In the genomic region with DNA sequence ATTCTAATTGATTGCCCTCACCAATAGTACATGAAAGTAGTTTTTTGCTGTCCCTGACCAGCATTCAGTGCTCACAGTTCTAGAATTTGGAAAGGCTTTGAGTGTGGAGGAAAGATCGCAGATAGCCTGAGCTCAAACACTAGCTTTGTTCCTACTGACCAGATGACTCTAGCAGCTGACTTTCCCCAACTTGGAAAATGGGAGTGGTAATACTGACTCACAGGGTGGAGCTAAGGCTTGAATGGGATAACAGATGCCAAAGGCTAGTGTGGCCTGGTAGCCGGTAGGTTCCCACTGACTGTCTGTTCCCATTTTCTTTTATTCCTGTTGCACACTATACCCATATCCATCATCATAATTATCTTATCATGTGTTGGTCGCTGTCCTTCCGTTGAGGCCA, we compare ENCODE assay signal across 11 cellular contexts. TPM values are rescaled to one million over a fixed set of nuclear protein-coding genes. Genes with fewer than 3 reads are reported as not detected.
A peak's percentile ranks its signal among the peaks of the same experiment; 100 is the strongest.
DNase-seq lines count a peak whose midpoint lies in the region; ATAC-seq and TF ChIP-seq lines count a peak whose summit lies in the region.
"Had no signal": no experiment of that assay in that cellular context is flagged by ENCODE, and none has a peak within 500 bp of the region (broad histone marks: within the 10 kb centered on the region; RNA-seq: fewer than 3 reads in every experiment).

No MANE protein-coding gene starts in this region.

- WGBS in endodermal cell (ENCODE audit: insufficient coverage in 1 of 2, insufficient read length in 1 of 2), 2 experiments, result 81 to 89% methylated on average over 2 to 4 of the region's 4 CpGs

- peaks cover 12% of the 10 kb centered on the region for H3K4me1 ChIP-seq in endodermal cell (ENCODE audit: control insufficient read depth, insufficient read depth, low read length)

- H3K27ac Mint-ChIP-seq in endodermal cell, result peak overlapping the region; percentile 22
- no peak overlapping the region for H3K27ac Mint-ChIP-seq in activated T-cell treated with anti-CD3 and anti-CD28 coated beads, Interleukin-2, amount 50 U/mL, for 72 hours
- H3K27ac Mint-ChIP-seq: progenitor cell of endocrine pancreas had no signal

- no peak overlapping the region for H3K4me3 ChIP-seq in endodermal cell (ENCODE audit: low read length)
- H3K4me3 ChIP-seq: cardiac muscle cell, SK-N-MC had no signal

- no peaks in the 10 kb centered on the region for H3K27me3 Mint-ChIP-seq in endodermal cell (ENCODE audit: insufficient read depth)
- H3K27me3 Mint-ChIP-seq in activated T-cell treated with anti-CD3 and anti-CD28 coated beads, Interleukin-2, amount 50 U/mL, for 72 hours (ENCODE audit: low read depth), result no peaks in the 10 kb centered on the region
- H3K27me3 Mint-ChIP-seq: progenitor cell of endocrine pancreas had no signal

- H3K4me3 Mint-ChIP-seq in endodermal cell, result no peak overlapping the region
- H3K4me3 Mint-ChIP-seq in activated T-cell treated with anti-CD3 and anti-CD28 coated beads, Interleukin-2, amount 50 U/mL, for 72 hours, result no peak overlapping the region

- ATAC-seq in HG03045 (IDR thresholded peaks at IDR 0.05; ENCODE audit: unreplicated experiment), result no peak
- ATAC-seq in activated T-cell treated with anti-CD3 and anti-CD28 coated beads, Interleukin-2, amount 50 U/mL, for 72 hours (replicated peaks in 1 of 2), result no peak
- no peak for ATAC-seq in GM21515 (IDR thresholded peaks at IDR 0.05; ENCODE audit: unreplicated experiment)

- H3K9ac ChIP-seq in endodermal cell (ENCODE audit: extremely low read depth, low read length, poor library complexity, severe bottlenecking), result no peak overlapping the region

- peaks cover 14% of the 10 kb centered on the region for H3K36me3 ChIP-seq in endodermal cell (ENCODE audit: control insufficient read depth, insufficient read depth, low read length)

- H3K27ac ChIP-seq in endodermal cell (ENCODE audit: low read depth, low read length), result no peak overlapping the region
- H3K27ac ChIP-seq: cardiac muscle cell, SK-N-MC had no signal

- peaks cover 15% of the 10 kb centered on the region for H3K36me3 Mint-ChIP-seq in endodermal cell (ENCODE audit: low read depth)
- H3K36me3 Mint-ChIP-seq in activated T-cell treated with anti-CD3 and anti-CD28 coated beads, Interleukin-2, amount 50 U/mL, for 72 hours (ENCODE audit: insufficient read depth in 2 of 2), result peaks cover 1 to 2% of the 10 kb centered on the region in 2 donors

- DNase-seq in AG20443 (ENCODE audit: low spot score), result peak; percentile 91
- DNase-seq in OCI-M1 (lab: John Stamatoyannopoulos, UW), result peak; percentile 15
- DNase-seq in endodermal cell, result no peak
- peak; percentile 64 to 79 for DNase-seq in lung microvascular endothelial cell (ENCODE audit: low read depth in 2 of 2)
- no peak for DNase-seq in activated T-cell treated with anti-CD3 and anti-CD28 coated beads, Interleukin-2, amount 50 U/mL, for 72 hours
- no peak for DNase-seq in NCI-H2171 (lab: John Stamatoyannopoulos, UW)

- no peak for TF ChIP-seq CTCF in endodermal cell (conservative IDR thresholded peaks at IDR 0.05)

- H3K4me1 Mint-ChIP-seq in endodermal cell, result peaks cover 17% of the 10 kb centered on the region
- H3K4me1 Mint-ChIP-seq in activated T-cell treated with anti-CD3 and anti-CD28 coated beads, Interleukin-2, amount 50 U/mL, for 72 hours (ENCODE audit: low read depth), result no peaks in the 10 kb centered on the region

- H3K9me3 Mint-ChIP-seq in endodermal cell, result no peaks in the 10 kb centered on the region
- no peaks in the 10 kb centered on the region for H3K9me3 Mint-ChIP-seq in activated T-cell treated with anti-CD3 and anti-CD28 coated beads, Interleukin-2, amount 50 U/mL, for 72 hours

- H3K9me3 ChIP-seq in endodermal cell (ENCODE audit: control insufficient read depth, low read length), result no peaks in the 10 kb centered on the region

- no peaks in the 10 kb centered on the region for H3K27me3 ChIP-seq in endodermal cell (ENCODE audit: control insufficient read depth, insufficient read depth, low read length, poor library complexity, severe bottlenecking)
- H3K27me3 ChIP-seq: cardiac muscle cell had no signal

RNA-seq across cellular contexts. Expression of a gene that starts 3.7 kb away (rescaled TPM):
- total RNA-seq in endodermal cell (1 to 10 TPM; 3.8 TPM), lung microvascular endothelial cell (1.3 and 2.0 TPM in 2 replicates)
- polyA plus RNA-seq in endodermal cell (2013, experiment 1 of 2), result 2.9 TPM
- 2.5 TPM for polyA plus RNA-seq in endodermal cell (2013, experiment 2 of 2)
- 1 to 10 TPM; 4.0 to 5.0 TPM for total RNA-seq in activated T-cell treated with anti-CD3 and anti-CD28 coated beads, Interleukin-2, amount 50 U/mL, for 72 hours

RNA-seq across cellular contexts. Expression of a gene that starts 22.8 kb away (rescaled TPM):
- total RNA-seq in endodermal cell, result 10 to 100 TPM; 12.6 to 16.4 TPM
- 17.8 TPM for polyA plus RNA-seq in endodermal cell (2013, experiment 1 of 2)
- polyA plus RNA-seq in endodermal cell (2013, experiment 2 of 2), result 19.7 TPM
- total RNA-seq in lung microvascular endothelial cell, result 2.0 and 4.6 TPM in 2 replicates
- 10 to 100 TPM; 25.4 to 33.2 TPM for total RNA-seq in activated T-cell treated with anti-CD3 and anti-CD28 coated beads, Interleukin-2, amount 50 U/mL, for 72 hours

RNA-seq across cellular contexts. Expression of a gene that starts 25.3 kb away (rescaled TPM):
- total RNA-seq in endodermal cell, result 10 to 100 TPM; 27.5 to 28.0 TPM
- 35.3 TPM for polyA plus RNA-seq in endodermal cell (2013, experiment 1 of 2)
- 36.1 TPM for polyA plus RNA-seq in endodermal cell (2013, experiment 2 of 2)
- 11.1 and 19.4 TPM in 2 replicates for total RNA-seq in lung microvascular endothelial cell
- total RNA-seq in activated T-cell treated with anti-CD3 and anti-CD28 coated beads, Interleukin-2, amount 50 U/mL, for 72 hours, result 10 to 100 TPM; 70.8 to 73.5 TPM

RNA-seq across cellular contexts. Expression of a gene that starts 32.1 kb away (rescaled TPM):
- total RNA-seq in endodermal cell, result 1 to 10 TPM; 5.2 to 5.9 TPM
- 5.0 TPM for polyA plus RNA-seq in endodermal cell (2013, experiment 1 of 2)
- 4.1 TPM for polyA plus RNA-seq in endodermal cell (2013, experiment 2 of 2)
- 0.65 and 0.99 TPM in 2 replicates for total RNA-seq in lung microvascular endothelial cell
- total RNA-seq in activated T-cell treated with anti-CD3 and anti-CD28 coated beads, Interleukin-2, amount 50 U/mL, for 72 hours, result 1 to 10 TPM; 1.5 to 2.4 TPM

RNA-seq across cellular contexts. Expression of a gene that starts 50.4 kb away (rescaled TPM):
- total RNA-seq in endodermal cell, result 1 to 10 TPM; 3.1 to 3.8 TPM
- polyA plus RNA-seq in endodermal cell (2013, experiment 1 of 2), result 3.6 TPM
- 2.3 TPM for polyA plus RNA-seq in endodermal cell (2013, experiment 2 of 2)
- total RNA-seq in lung microvascular endothelial cell, result 0.87 and 1.6 TPM in 2 replicates
- total RNA-seq in activated T-cell treated with anti-CD3 and anti-CD28 coated beads, Interleukin-2, amount 50 U/mL, for 72 hours, result 1 to 10 TPM; 2.3 to 3.0 TPM

Comparison
In these comparisons a context has a peak if more than half of its experiments do, and no peak if none do; other contexts are left out.
1. DNase-seq: peak in AG20443 (single experiment), OCI-M1 (single experiment) and lung microvascular endothelial cell (2 of 2); none in endodermal cell (single experiment), activated T-cell treated with anti-CD3 and anti-CD28 coated beads, Interleukin-2, amount 50 U/mL, for 72 hours (0 of 2) and NCI-H2171 (single experiment).